In the genomic region with DNA sequence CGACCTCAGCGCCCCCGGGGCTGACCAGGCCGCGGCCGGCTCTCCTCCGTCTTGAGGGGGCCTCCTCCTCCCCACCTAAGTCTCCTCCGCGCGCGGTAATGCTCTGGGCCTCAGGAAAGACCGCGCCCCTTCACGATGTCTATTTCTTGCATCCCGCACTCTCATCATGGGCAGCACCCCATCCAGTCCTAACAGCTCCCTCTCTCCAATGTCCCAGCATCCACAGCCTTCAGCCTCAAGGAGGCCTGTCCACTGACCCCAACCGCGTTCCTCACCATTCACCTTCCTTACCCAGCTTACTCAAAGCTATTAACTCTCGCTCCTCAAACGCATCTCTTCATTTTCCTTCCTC, we compare ENCODE assay signal across 8 cellular contexts.
A peak's percentile ranks its signal among the peaks of the same experiment; 100 is the strongest.
DNase-seq lines count a peak whose midpoint lies in the region; ATAC-seq and TF ChIP-seq lines count a peak whose summit lies in the region.

No MANE protein-coding gene starts in this region.

- H3K36me3 ChIP-seq in DOHH2 (ENCODE audit: control insufficient read depth, low read length) (no peaks in the 10 kb centered on the region), HUES64 (ENCODE audit: insufficient read depth, low read length) (no peaks in the 10 kb centered on the region), mucosa of stomach (ENCODE audit: control insufficient read depth, insufficient read depth, low read length) (no peaks in the 10 kb centered on the region)

- H3K9me3 ChIP-seq in DOHH2 (ENCODE audit: control insufficient read depth, insufficient read depth, low read length) (no peaks in the 10 kb centered on the region), HUES64 (ENCODE audit: insufficient read depth, low read depth, low read length) (no peaks in the 10 kb centered on the region), mucosa of stomach (ENCODE audit: control insufficient read depth, low read length) (no peaks in the 10 kb centered on the region)

- H3F3A ChIP-seq in DOHH2 (ENCODE audit: control insufficient read depth, insufficient read depth): no peaks in the 10 kb centered on the region

- peak overlapping the region; percentile 68; the same call in 1 of the 2 replicates for H3K27ac ChIP-seq in DOHH2 (ENCODE audit: low read depth, low read length)
- peak overlapping the region; percentile 91; the same call in 1 of the 2 replicates for H3K27ac ChIP-seq in HUES64 (ENCODE audit: low read depth, low read length)

- 13% methylated on average over 19 of the region's 19 CpGs for WGBS in HUES64

- H3K4me2 ChIP-seq in DOHH2 (ENCODE audit: low read length): peak overlapping the region; percentile 70

- H3K9me2 ChIP-seq in DOHH2 (replicated peaks; ENCODE audit: control insufficient read depth, low read length): no peaks in the 10 kb centered on the region

- H3K79me2 ChIP-seq in DOHH2 (ENCODE audit: control insufficient read depth, low read length): no peaks in the 10 kb centered on the region

- H3K27me3 ChIP-seq in DOHH2 (ENCODE audit: control insufficient read depth, low read length) (no peaks in the 10 kb centered on the region), HUES64 (ENCODE audit: insufficient read depth, low read length) (no peaks in the 10 kb centered on the region), mucosa of stomach (ENCODE audit: control insufficient read depth, insufficient read depth, low read length) (no peaks in the 10 kb centered on the region)

- peak; percentile 24 for DNase-seq in cerebellar cortex (ENCODE audit: low spot score)
- no peak for DNase-seq in NAMALWA (ENCODE audit: low spot score)
- DNase-seq in NCI-H1436 (lab: John Stamatoyannopoulos, UW): no peak
- DNase-seq in middle frontal gyrus (ENCODE audit: extremely low spot score, low spot score): no peak

- ATAC-seq in HG03571 (IDR thresholded peaks at IDR 0.05; ENCODE audit: unreplicated experiment): no peak

- H3K4me1 ChIP-seq in DOHH2 (ENCODE audit: control insufficient read depth, low read length) (peaks cover 16% of the 10 kb centered on the region), HUES64 (ENCODE audit: insufficient read depth, low read length) (peaks cover 7% of the 10 kb centered on the region; the same call in 1 of the 2 replicates), mucosa of stomach (ENCODE audit: control insufficient read depth, insufficient read depth, low read length) (no peaks in the 10 kb centered on the region)

- H3K9ac ChIP-seq in HUES64 (ENCODE audit: low read depth, low read length) (peak overlapping the region; percentile 43; the same call in 1 of the 2 replicates), mucosa of stomach (ENCODE audit: low read length) (peak overlapping the region; percentile 71)

- H3K4me3 ChIP-seq in DOHH2 (ENCODE audit: low read length) (peak overlapping the region; percentile 77), HUES64 (ENCODE audit: low read length) (peak overlapping the region; percentile 98), mucosa of stomach (ENCODE audit: low read length) (peak overlapping the region; percentile 46)

- no peak for TF ChIP-seq CTCF in DOHH2 (IDR thresholded peaks at IDR 0.05; ENCODE audit: low read depth, low read length, poor library complexity, severe bottlenecking)

- H4K20me1 ChIP-seq in DOHH2 (ENCODE audit: control insufficient read depth, insufficient read depth, low read depth, low read length): no peaks in the 10 kb centered on the region

Comparison
In these comparisons a context has a peak if more than half of its experiments do, and no peak if none do; other contexts are left out.
1. H3K4me3 ChIP-seq: peak in every context shown above with its lines; median percentile 98 in HUES64; 77 in DOHH2; 46 in mucosa of stomach.